In the genomic region with DNA sequence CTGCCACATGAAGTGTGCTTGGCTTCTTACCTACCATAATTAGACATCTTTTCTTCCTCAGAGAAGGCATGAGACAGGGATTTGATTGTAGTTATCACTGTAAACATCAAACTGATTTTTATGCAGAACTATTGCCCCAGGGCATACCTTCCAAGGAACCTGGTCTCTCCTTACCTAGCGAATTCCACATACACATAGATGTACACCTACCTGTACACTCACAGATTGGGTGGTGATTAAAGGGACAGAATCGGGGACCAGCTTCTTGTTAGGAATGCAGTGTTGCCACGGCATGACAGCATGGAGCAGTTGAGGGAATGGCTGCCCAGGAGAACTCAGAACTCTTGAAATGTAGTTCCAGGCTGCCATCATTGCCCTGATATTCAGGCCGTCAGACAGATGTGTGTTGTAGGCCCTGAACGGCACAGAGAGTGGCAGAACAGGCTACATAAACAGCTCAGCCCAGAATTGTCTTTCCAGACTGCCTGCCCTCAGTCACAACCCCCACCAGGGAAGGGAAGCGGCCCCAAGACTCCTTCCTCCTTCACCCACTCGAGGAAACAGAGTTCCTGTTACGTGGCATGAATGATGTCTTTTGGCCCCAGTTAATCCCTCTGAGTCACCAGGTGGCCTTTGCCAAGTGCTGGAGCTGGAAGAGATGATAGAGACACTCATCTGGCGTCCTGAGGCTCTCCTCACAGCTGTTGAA, we compare ENCODE assay signal across 8 cellular contexts. TPM values are rescaled to one million over a fixed set of nuclear protein-coding genes. Genes with fewer than 3 reads are reported as not detected.
DNase-seq lines count a peak whose midpoint lies in the region; ATAC-seq and TF ChIP-seq lines count a peak whose summit lies in the region.

No MANE protein-coding gene starts in this region.

- no peaks in the 10 kb centered on the region for H3K9me3 ChIP-seq in mucosa of rectum (ENCODE audit: control insufficient read depth in 2 of 2, low read length in 2 of 2)

- DNase-seq in AG20443 (ENCODE audit: low spot score), result peak; percentile 83
- peak; percentile 50 to 86 for DNase-seq in NCI-H524 (lab: John Stamatoyannopoulos, UW)
- peak in 6 of 10 donors; percentile 40 to 78 (median 64) for DNase-seq in dorsolateral prefrontal cortex
- DNase-seq in activated T-helper 1 cell treated with anti-CD3 and anti-CD28 coated beads, Interleukin-12 subunit alpha, Interleukin-12 subunit beta, Interleukin-2, Interleukin-4 antibody, amounts not matched to agents 30 ng/mL and 10 ng/mL and 1 ng/mL, durations not matched to agents 14 hours and 24 hours and 36 hours (ENCODE audit: low spot score), result no peak
- DNase-seq in COR-L47 (lab: John Stamatoyannopoulos, UW), result no peak

- TF ChIP-seq CTCF in dorsolateral prefrontal cortex (IDR thresholded peaks at IDR 0.05 in 54 of 56, conservative IDR thresholded peaks at IDR 0.05 in 2 of 56; ENCODE audit: low read depth in 1 of 56, partially characterized antibody in 56 of 56), result peak in 1 of 56 donors; percentile 5

- ATAC-seq in HG03045 (IDR thresholded peaks at IDR 0.05; ENCODE audit: unreplicated experiment) (no peak), HG03565 (IDR thresholded peaks at IDR 0.05; ENCODE audit: unreplicated experiment) (no peak)

- H3K36me3 ChIP-seq in mucosa of rectum (ENCODE audit: control insufficient read depth in 2 of 2, insufficient read depth in 2 of 2, low read length in 2 of 2), result peaks cover 22 to 23% of the 10 kb centered on the region in 2 donors

- H3K4me1 ChIP-seq in mucosa of rectum (ENCODE audit: control insufficient read depth in 2 of 2, insufficient read depth in 2 of 2, low read length in 2 of 2), result peaks cover 45 to 51% of the 10 kb centered on the region in 2 donors

- H3K4me3 ChIP-seq in dorsolateral prefrontal cortex (no peak overlapping the region), mucosa of rectum (ENCODE audit: low read length in 2 of 2) (peak overlapping the region in 1 of 2 donors; percentile 9)

- no peaks in the 10 kb centered on the region for H3K4me1 Mint-ChIP-seq in activated T-helper 1 cell treated with anti-CD3 and anti-CD28 coated beads, Interleukin-12 subunit alpha, Interleukin-12 subunit beta, Interleukin-2, Interleukin-4 antibody, amounts not matched to agents 30 ng/mL and 10 ng/mL and 1 ng/mL, durations not matched to agents 14 hours and 24 hours and 36 hours (ENCODE audit: low read depth)

- H3K9me3 Mint-ChIP-seq in activated T-helper 1 cell treated with anti-CD3 and anti-CD28 coated beads, Interleukin-12 subunit alpha, Interleukin-12 subunit beta, Interleukin-2, Interleukin-4 antibody, amounts not matched to agents 30 ng/mL and 10 ng/mL and 1 ng/mL, durations not matched to agents 14 hours and 24 hours and 36 hours, result no peaks in the 10 kb centered on the region

- H3K27me3 ChIP-seq in dorsolateral prefrontal cortex (no peaks in the 10 kb centered on the region), mucosa of rectum (ENCODE audit: control insufficient read depth in 2 of 2, insufficient read depth in 2 of 2, low read length in 2 of 2) (no peaks in the 10 kb centered on the region)

- no peak overlapping the region for H3K4me3 Mint-ChIP-seq in activated T-helper 1 cell treated with anti-CD3 and anti-CD28 coated beads, Interleukin-12 subunit alpha, Interleukin-12 subunit beta, Interleukin-2, Interleukin-4 antibody, amounts not matched to agents 30 ng/mL and 10 ng/mL and 1 ng/mL, durations not matched to agents 14 hours and 24 hours and 36 hours

- H3K27ac ChIP-seq in dorsolateral prefrontal cortex, result peak overlapping the region; percentile 52 to 98 (median 90)
- H3K27ac ChIP-seq in mucosa of rectum (ENCODE audit: low read depth in 2 of 2, low read length in 2 of 2), result peak overlapping the region; percentile 92 to 95

- peak overlapping the region; percentile 48 to 70 for H3K9ac ChIP-seq in mucosa of rectum (ENCODE audit: low read depth in 1 of 2, low read length in 2 of 2)

- peaks cover 4% of the 10 kb centered on the region for H3K27me3 Mint-ChIP-seq in activated T-helper 1 cell treated with anti-CD3 and anti-CD28 coated beads, Interleukin-12 subunit alpha, Interleukin-12 subunit beta, Interleukin-2, Interleukin-4 antibody, amounts not matched to agents 30 ng/mL and 10 ng/mL and 1 ng/mL, durations not matched to agents 14 hours and 24 hours and 36 hours (ENCODE audit: insufficient read depth)

- H3K36me3 Mint-ChIP-seq in activated T-helper 1 cell treated with anti-CD3 and anti-CD28 coated beads, Interleukin-12 subunit alpha, Interleukin-12 subunit beta, Interleukin-2, Interleukin-4 antibody, amounts not matched to agents 30 ng/mL and 10 ng/mL and 1 ng/mL, durations not matched to agents 14 hours and 24 hours and 36 hours (ENCODE audit: low read depth), result peaks cover 11% of the 10 kb centered on the region

- intact Hi-C loops in dorsolateral prefrontal cortex (cut with DNase I), result loop anchor here (5.0 to 10.0 kb wide), 2 partner anchors 193 to 196 kb away; no protein-coding TSS in a partner anchor
- intact Hi-C loops in activated T-helper 1 cell treated with anti-CD3 and anti-CD28 coated beads, Interleukin-12 subunit alpha, Interleukin-12 subunit beta, Interleukin-2, Interleukin-4 antibody, amounts not matched to agents 30 ng/mL and 10 ng/mL and 1 ng/mL, durations not matched to agents 14 hours and 24 hours and 36 hours (cut with micrococcal nuclease), result no loop called here

- no peak overlapping the region for H3K27ac Mint-ChIP-seq in activated T-helper 1 cell treated with anti-CD3 and anti-CD28 coated beads, Interleukin-12 subunit alpha, Interleukin-12 subunit beta, Interleukin-2, Interleukin-4 antibody, amounts not matched to agents 30 ng/mL and 10 ng/mL and 1 ng/mL, durations not matched to agents 14 hours and 24 hours and 36 hours

RNA-seq across cellular contexts. Expression of a gene that starts 17.8 kb away (rescaled TPM):
- total RNA-seq in dorsolateral prefrontal cortex, result 10 to 100 TPM in 115 of 120 experiments, 1 to 10 TPM in 5; 7.5 to 45.5 (median 18.3) TPM
- total RNA-seq in activated T-helper 1 cell treated with anti-CD3 and anti-CD28 coated beads, Interleukin-12 subunit alpha, Interleukin-12 subunit beta, Interleukin-2, Interleukin-4 antibody, amounts not matched to agents 30 ng/mL and 10 ng/mL and 1 ng/mL, durations not matched to agents 14 hours and 24 hours and 36 hours, result 18.2 and 20.8 TPM in 2 replicates

RNA-seq across cellular contexts. Expression of a gene that starts 34.5 kb away (rescaled TPM):
- 10 to 100 TPM in 14 of 120 experiments, 1 to 10 TPM in 106; 1.3 to 16.2 (median 4.5) TPM for total RNA-seq in dorsolateral prefrontal cortex
- total RNA-seq in activated T-helper 1 cell treated with anti-CD3 and anti-CD28 coated beads, Interleukin-12 subunit alpha, Interleukin-12 subunit beta, Interleukin-2, Interleukin-4 antibody, amounts not matched to agents 30 ng/mL and 10 ng/mL and 1 ng/mL, durations not matched to agents 14 hours and 24 hours and 36 hours, result 0.49 and 0.78 TPM in 2 replicates

RNA-seq across cellular contexts. Expression of a gene that starts 43.7 kb away (rescaled TPM):
- total RNA-seq in dorsolateral prefrontal cortex, result 10 to 100 TPM; 39.4 to 77.1 (median 59.2) TPM
- total RNA-seq in activated T-helper 1 cell treated with anti-CD3 and anti-CD28 coated beads, Interleukin-12 subunit alpha, Interleukin-12 subunit beta, Interleukin-2, Interleukin-4 antibody, amounts not matched to agents 30 ng/mL and 10 ng/mL and 1 ng/mL, durations not matched to agents 14 hours and 24 hours and 36 hours, result 93.1 and 95.4 TPM in 2 replicates

RNA-seq across cellular contexts. Expression of a gene that starts 48.7 kb away (rescaled TPM):
- total RNA-seq in dorsolateral prefrontal cortex, result 10 to 100 TPM; 16.9 to 36.3 (median 26.3) TPM
- 74.1 and 75.4 TPM in 2 replicates for total RNA-seq in activated T-helper 1 cell treated with anti-CD3 and anti-CD28 coated beads, Interleukin-12 subunit alpha, Interleukin-12 subunit beta, Interleukin-2, Interleukin-4 antibody, amounts not matched to agents 30 ng/mL and 10 ng/mL and 1 ng/mL, durations not matched to agents 14 hours and 24 hours and 36 hours

RNA-seq across cellular contexts. Expression of a gene that starts 59.3 kb away (rescaled TPM):
- 10 to 100 TPM in 2 of 120 experiments, 1 to 10 TPM in 118; 1.4 to 11.5 (median 5.9) TPM for total RNA-seq in dorsolateral prefrontal cortex
- 27.6 and 31.5 TPM in 2 replicates for total RNA-seq in activated T-helper 1 cell treated with anti-CD3 and anti-CD28 coated beads, Interleukin-12 subunit alpha, Interleukin-12 subunit beta, Interleukin-2, Interleukin-4 antibody, amounts not matched to agents 30 ng/mL and 10 ng/mL and 1 ng/mL, durations not matched to agents 14 hours and 24 hours and 36 hours

Comparison
In these comparisons a context has a peak if more than half of its experiments do, and no peak if none do; other contexts are left out.
1. DNase-seq: peak in AG20443 (single experiment), NCI-H524 (2 of 2) and dorsolateral prefrontal cortex (6 of 10); none in activated T-helper 1 cell treated with anti-CD3 and anti-CD28 coated beads, Interleukin-12 subunit alpha, Interleukin-12 subunit beta, Interleukin-2, Interleukin-4 antibody, amounts not matched to agents 30 ng/mL and 10 ng/mL and 1 ng/mL, durations not matched to agents 14 hours and 24 hours and 36 hours (single experiment) and COR-L47 (single experiment).